In the genomic region with DNA sequence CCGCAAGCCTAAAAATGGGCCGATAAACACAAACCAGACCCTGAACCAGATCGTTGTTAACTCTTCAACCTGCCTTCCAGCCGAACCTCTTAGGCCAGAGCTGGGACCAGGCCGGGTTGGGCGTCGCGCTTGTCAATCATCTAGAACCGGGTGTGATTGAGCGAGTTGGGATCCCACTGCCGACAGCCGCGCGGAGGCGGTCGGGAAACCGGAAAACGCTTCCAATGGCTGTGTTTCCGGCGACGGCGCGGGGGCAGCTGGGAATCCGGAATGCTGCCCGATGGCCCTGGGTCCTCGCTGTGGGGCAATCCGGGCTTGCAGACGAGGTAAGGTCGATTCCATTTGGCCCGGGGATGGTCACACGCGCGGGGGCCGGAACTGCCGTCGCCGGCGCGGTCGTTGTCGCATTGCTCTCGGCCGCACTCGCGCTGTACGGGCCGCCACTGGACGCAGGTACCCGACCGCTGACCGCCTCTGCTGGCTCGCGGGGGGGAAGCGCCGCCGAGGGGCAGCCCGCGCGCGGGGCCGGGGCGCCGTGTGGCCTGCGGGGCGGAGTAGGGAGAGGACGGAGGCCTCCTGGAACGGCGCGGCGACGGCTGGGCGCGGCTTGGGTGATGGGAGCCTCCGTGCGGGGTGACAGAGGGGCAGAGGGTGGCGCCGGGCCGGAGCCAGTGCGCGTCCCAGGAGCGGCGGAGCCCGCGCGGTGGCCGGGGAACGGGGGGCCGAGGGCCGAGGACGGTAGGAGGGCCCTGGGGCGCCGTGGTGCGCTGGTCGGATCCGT, we compare ENCODE assay signal across 1 cellular context.
TF ChIP-seq lines count a peak whose summit lies in the region.

Gene NAXD, plus strand, starts transcription at position 224 of the 781 bp plus-strand sequence. Its CDS starts 57 bp downstream, at position 281.

TF ChIP-seq in HEK293, 187 proteins besides CTCF, POLR2A, EP300 and RAD21 (continued from another document):
- TF ChIP-seq, protein P1, sequence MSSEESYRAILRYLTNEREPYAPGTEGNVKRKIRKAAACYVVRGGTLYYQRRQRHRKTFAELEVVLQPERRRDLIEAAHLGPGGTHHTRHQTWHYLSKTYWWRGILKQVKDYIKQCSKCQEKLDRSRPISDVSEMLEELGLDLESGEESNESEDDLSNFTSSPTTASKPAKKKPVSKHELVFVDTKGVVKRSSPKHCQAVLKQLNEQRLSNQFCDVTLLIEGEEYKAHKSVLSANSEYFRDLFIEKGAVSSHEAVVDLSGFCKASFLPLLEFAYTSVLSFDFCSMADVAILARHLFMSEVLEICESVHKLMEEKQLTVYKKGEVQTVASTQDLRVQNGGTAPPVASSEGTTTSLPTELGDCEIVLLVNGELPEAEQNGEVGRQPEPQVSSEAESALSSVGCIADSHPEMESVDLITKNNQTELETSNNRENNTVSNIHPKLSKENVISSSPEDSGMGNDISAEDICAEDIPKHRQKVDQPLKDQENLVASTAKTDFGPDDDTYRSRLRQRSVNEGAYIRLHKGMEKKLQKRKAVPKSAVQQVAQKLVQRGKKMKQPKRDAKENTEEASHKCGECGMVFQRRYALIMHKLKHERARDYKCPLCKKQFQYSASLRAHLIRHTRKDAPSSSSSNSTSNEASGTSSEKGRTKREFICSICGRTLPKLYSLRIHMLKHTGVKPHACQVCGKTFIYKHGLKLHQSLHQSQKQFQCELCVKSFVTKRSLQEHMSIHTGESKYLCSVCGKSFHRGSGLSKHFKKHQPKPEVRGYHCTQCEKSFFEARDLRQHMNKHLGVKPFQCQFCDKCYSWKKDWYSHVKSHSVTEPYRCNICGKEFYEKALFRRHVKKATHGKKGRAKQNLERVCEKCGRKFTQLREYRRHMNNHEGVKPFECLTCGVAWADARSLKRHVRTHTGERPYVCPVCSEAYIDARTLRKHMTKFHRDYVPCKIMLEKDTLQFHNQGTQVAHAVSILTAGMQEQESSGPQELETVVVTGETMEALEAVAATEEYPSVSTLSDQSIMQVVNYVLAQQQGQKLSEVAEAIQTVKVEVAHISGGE (tag by site-specific recombination; conservative IDR thresholded peaks at IDR 0.05; ENCODE audit: low read depth) = peak; percentile 79
- TF ChIP-seq, protein P2, sequence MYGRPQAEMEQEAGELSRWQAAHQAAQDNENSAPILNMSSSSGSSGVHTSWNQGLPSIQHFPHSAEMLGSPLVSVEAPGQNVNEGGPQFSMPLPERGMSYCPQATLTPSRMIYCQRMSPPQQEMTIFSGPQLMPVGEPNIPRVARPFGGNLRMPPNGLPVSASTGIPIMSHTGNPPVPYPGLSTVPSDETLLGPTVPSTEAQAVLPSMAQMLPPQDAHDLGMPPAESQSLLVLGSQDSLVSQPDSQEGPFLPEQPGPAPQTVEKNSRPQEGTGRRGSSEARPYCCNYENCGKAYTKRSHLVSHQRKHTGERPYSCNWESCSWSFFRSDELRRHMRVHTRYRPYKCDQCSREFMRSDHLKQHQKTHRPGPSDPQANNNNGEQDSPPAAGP (tag by site-specific recombination; IDR thresholded peaks at IDR 0.05) = 0 out of 2 replicates have a peak, but pooled peaks have one; percentile 16
- TF ChIP-seq ZNF600 (tag by site-specific recombination; IDR thresholded peaks at IDR 0.05) = peak; percentile 72
- TF ChIP-seq ZNF561 (tag by site-specific recombination; IDR thresholded peaks at IDR 0.05; ENCODE audit: borderline replicate concordance) = peak; percentile 35; the same call in 1 of the 2 replicates
- no peak for TF ChIP-seq ZNF423 (tag by site-specific recombination; IDR thresholded peaks at IDR 0.05)
- TF ChIP-seq ZNF629 (tag by site-specific recombination; IDR thresholded peaks at IDR 0.05) = peak; percentile 36; the same call in 1 of the 2 replicates
- TF ChIP-seq GLIS2 (tag by site-specific recombination; IDR thresholded peaks at IDR 0.05) = peak; percentile 84
- peak; percentile 82; the same call in 1 of the 2 replicates for TF ChIP-seq HOXC10 (CRISPR knock-in tag; IDR thresholded peaks at IDR 0.05)
- TF ChIP-seq ZNF311 (tag by site-specific recombination; IDR thresholded peaks at IDR 0.05; ENCODE audit: borderline replicate concordance) = no peak
- TF ChIP-seq ZNF76 (tag by site-specific recombination; IDR thresholded peaks at IDR 0.05; ENCODE audit: borderline replicate concordance, low read depth) = peak; percentile 97
- peak; percentile 68; the same call in 1 of the 2 replicates for TF ChIP-seq ZNF677 (tag by site-specific recombination; IDR thresholded peaks at IDR 0.05)
- TF ChIP-seq ZNF639 (tag by site-specific recombination; IDR thresholded peaks at IDR 0.05) = 0 out of 2 replicates have a peak, but pooled peaks have one; percentile 20
- peak; percentile 58 for TF ChIP-seq YY1 (tag by site-specific recombination; IDR thresholded peaks at IDR 0.05)
- peak; percentile 93 for TF ChIP-seq SP2 (tag by site-specific recombination; IDR thresholded peaks at IDR 0.05)
- TF ChIP-seq, protein P3, sequence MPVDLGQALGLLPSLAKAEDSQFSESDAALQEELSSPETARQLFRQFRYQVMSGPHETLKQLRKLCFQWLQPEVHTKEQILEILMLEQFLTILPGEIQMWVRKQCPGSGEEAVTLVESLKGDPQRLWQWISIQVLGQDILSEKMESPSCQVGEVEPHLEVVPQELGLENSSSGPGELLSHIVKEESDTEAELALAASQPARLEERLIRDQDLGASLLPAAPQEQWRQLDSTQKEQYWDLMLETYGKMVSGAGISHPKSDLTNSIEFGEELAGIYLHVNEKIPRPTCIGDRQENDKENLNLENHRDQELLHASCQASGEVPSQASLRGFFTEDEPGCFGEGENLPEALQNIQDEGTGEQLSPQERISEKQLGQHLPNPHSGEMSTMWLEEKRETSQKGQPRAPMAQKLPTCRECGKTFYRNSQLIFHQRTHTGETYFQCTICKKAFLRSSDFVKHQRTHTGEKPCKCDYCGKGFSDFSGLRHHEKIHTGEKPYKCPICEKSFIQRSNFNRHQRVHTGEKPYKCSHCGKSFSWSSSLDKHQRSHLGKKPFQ (tag by site-specific recombination; IDR thresholded peaks at IDR 0.05) = peak; percentile 84
- TF ChIP-seq ZNF354C (tag by site-specific recombination; IDR thresholded peaks at IDR 0.05; ENCODE audit: borderline replicate concordance, low read depth) = no peak
- TF ChIP-seq PRDM10 (tag by site-specific recombination; IDR thresholded peaks at IDR 0.05) = peak; percentile 70
- 0 out of 2 replicates have a peak, but pooled peaks have one; percentile 72 for TF ChIP-seq ZNF501 (tag by site-specific recombination; IDR thresholded peaks at IDR 0.05)
- TF ChIP-seq ZNF335 (tag by site-specific recombination; conservative IDR thresholded peaks at IDR 0.05) = peak; percentile 55
- TF ChIP-seq ZNF202 (tag by site-specific recombination; IDR thresholded peaks at IDR 0.05; ENCODE audit: borderline replicate concordance) = no peak
- TF ChIP-seq ZNF221 (tag by site-specific recombination; IDR thresholded peaks at IDR 0.05; ENCODE audit: borderline replicate concordance) = no peak
- TF ChIP-seq IKZF3 (tag by site-specific recombination; IDR thresholded peaks at IDR 0.05) = peak; percentile 81
- no peak for TF ChIP-seq ZNF571 (tag by site-specific recombination; IDR thresholded peaks at IDR 0.05)
- TF ChIP-seq ZXDB (tag by site-specific recombination; IDR thresholded peaks at IDR 0.05) = peak; percentile 34; the same call in 1 of the 2 replicates
- peak; percentile 66 for TF ChIP-seq ZBTB26 (tag by site-specific recombination; optimal IDR thresholded peaks at IDR 0.05)
- TF ChIP-seq ZBTB8A (tag by site-specific recombination; IDR thresholded peaks at IDR 0.05) = peak; percentile 35
- TF ChIP-seq ZBTB17 (tag by site-specific recombination; IDR thresholded peaks at IDR 0.05) = peak; percentile 74
- TF ChIP-seq ZNF660 (tag by site-specific recombination; IDR thresholded peaks at IDR 0.05) = peak; percentile 47; the same call in 1 of the 2 replicates
